10 cellular contexts compared by ENCODE assay signal in genomic region chr19:16367269-16367683, GRCh38. TPM values are rescaled to one million over a fixed set of nuclear protein-coding genes. Genes with fewer than 3 reads are reported as not detected.
DNase-seq lines count a peak whose midpoint lies in the region; ATAC-seq lines count a peak whose summit lies in the region.
"Had no signal": no experiment of that assay in that cellular context is flagged by ENCODE, and none has a peak within 500 bp of the region (broad histone marks: within the 10 kb centered on the region; RNA-seq: fewer than 3 reads in every experiment).

No MANE protein-coding gene starts in this region.

- no peak for DNase-seq in activated CD4-positive, CD25-positive, alpha-beta regulatory T cell treated with anti-CD3 and anti-CD28 coated beads, Interleukin-2, amount 50 U/mL, for 72 hours
- peak; percentile 94 for DNase-seq in Jurkat, Clone E6-1 (ENCODE audit: low read depth, low spot score)
- peak; percentile 71 for DNase-seq in activated naive CD4-positive, alpha-beta T cell treated with anti-CD3 and anti-CD28 coated beads for 36 hours
- DNase-seq in stimulated activated naive CD8-positive, alpha-beta T cell treated with anti-CD3 and anti-CD28 coated beads, Interleukin-15, Interleukin-2, amounts not matched to agents 100 U/mL and 50 U/mL, for 24 hours, result peak; percentile 53
- DNase-seq in left lobe of liver (ENCODE audit: low spot score) (no peak), NCI-H1436 (lab: John Stamatoyannopoulos, UW) (no peak), EL (no peak)
- DNase-seq: kidney glomerular epithelial cell had no signal

- peak; percentile 36 to 49 for ATAC-seq in activated CD4-positive, CD25-positive, alpha-beta regulatory T cell treated with anti-CD3 and anti-CD28 coated beads, Interleukin-2, amount 50 U/mL, for 24 hours
- peak; percentile 20 for ATAC-seq in stimulated activated naive CD8-positive, alpha-beta T cell treated with anti-CD3 and anti-CD28 coated beads, Interleukin-15, Interleukin-2, amounts not matched to agents 100 U/mL and 50 U/mL, for 24 hours
- no peak for ATAC-seq in left lobe of liver
- ATAC-seq: A549 had no signal

- no peaks in the 10 kb centered on the region for H3K9me3 Mint-ChIP-seq in activated naive CD4-positive, alpha-beta T cell treated with anti-CD3 and anti-CD28 coated beads for 36 hours

- peak overlapping the region; percentile 40 for H3K4me3 ChIP-seq in Jurkat, Clone E6-1 (ENCODE audit: low read length)
- H3K4me3 ChIP-seq: A549 had no signal

- intact Hi-C loops in activated naive CD4-positive, alpha-beta T cell treated with anti-CD3 and anti-CD28 coated beads for 36 hours (cut with micrococcal nuclease), result no loop called here

- peak overlapping the region; percentile 49 for H3K4me3 Mint-ChIP-seq in activated naive CD4-positive, alpha-beta T cell treated with anti-CD3 and anti-CD28 coated beads for 36 hours

- CTCF ChIA-PET in activated naive CD4-positive, alpha-beta T cell treated with anti-CD3 and anti-CD28 coated beads for 36 hours (lab: Charles Lee), result interaction anchor here (0.6 kb wide), 1 partner anchor 10 kb away, joined by 3 read pairs; no protein-coding TSS in a partner anchor

- H3K4me1 Mint-ChIP-seq in activated naive CD4-positive, alpha-beta T cell treated with anti-CD3 and anti-CD28 coated beads for 36 hours (ENCODE audit: low read depth), result peaks cover 42% of the 10 kb centered on the region

- H3K27me3 Mint-ChIP-seq in activated naive CD4-positive, alpha-beta T cell treated with anti-CD3 and anti-CD28 coated beads for 36 hours (ENCODE audit: low read depth), result peaks cover 24% of the 10 kb centered on the region

- H3K27ac Mint-ChIP-seq in activated naive CD4-positive, alpha-beta T cell treated with anti-CD3 and anti-CD28 coated beads for 36 hours, result peak overlapping the region; percentile 19

- H3K36me3 Mint-ChIP-seq in activated naive CD4-positive, alpha-beta T cell treated with anti-CD3 and anti-CD28 coated beads for 36 hours (ENCODE audit: low read depth), result peaks cover 3% of the 10 kb centered on the region

RNA-seq across cellular contexts. Expression of gene KLF2, which starts 42.6 kb away (rescaled TPM):
- polyA plus RNA-seq in Jurkat, Clone E6-1 (2012; ENCODE audit: insufficient read depth, insufficient read length), result 22.6 TPM
- under 1 TPM; 0.22 to 0.69 TPM for total RNA-seq in activated naive CD4-positive, alpha-beta T cell treated with anti-CD3 and anti-CD28 coated beads for 36 hours
- 8.5 TPM for total RNA-seq in left lobe of liver

Comparison
In these comparisons a context has a peak if more than half of its experiments do, and no peak if none do; other contexts are left out.
1. DNase-seq: peak in Jurkat, Clone E6-1 (single experiment), activated naive CD4-positive, alpha-beta T cell treated with anti-CD3 and anti-CD28 coated beads for 36 hours (single experiment) and stimulated activated naive CD8-positive, alpha-beta T cell treated with anti-CD3 and anti-CD28 coated beads, Interleukin-15, Interleukin-2, amounts not matched to agents 100 U/mL and 50 U/mL, for 24 hours (single experiment); none in activated CD4-positive, CD25-positive, alpha-beta regulatory T cell treated with anti-CD3 and anti-CD28 coated beads, Interleukin-2, amount 50 U/mL, for 72 hours (single experiment), left lobe of liver (single experiment), NCI-H1436 (single experiment) and EL (single experiment).